In the genomic region with DNA sequence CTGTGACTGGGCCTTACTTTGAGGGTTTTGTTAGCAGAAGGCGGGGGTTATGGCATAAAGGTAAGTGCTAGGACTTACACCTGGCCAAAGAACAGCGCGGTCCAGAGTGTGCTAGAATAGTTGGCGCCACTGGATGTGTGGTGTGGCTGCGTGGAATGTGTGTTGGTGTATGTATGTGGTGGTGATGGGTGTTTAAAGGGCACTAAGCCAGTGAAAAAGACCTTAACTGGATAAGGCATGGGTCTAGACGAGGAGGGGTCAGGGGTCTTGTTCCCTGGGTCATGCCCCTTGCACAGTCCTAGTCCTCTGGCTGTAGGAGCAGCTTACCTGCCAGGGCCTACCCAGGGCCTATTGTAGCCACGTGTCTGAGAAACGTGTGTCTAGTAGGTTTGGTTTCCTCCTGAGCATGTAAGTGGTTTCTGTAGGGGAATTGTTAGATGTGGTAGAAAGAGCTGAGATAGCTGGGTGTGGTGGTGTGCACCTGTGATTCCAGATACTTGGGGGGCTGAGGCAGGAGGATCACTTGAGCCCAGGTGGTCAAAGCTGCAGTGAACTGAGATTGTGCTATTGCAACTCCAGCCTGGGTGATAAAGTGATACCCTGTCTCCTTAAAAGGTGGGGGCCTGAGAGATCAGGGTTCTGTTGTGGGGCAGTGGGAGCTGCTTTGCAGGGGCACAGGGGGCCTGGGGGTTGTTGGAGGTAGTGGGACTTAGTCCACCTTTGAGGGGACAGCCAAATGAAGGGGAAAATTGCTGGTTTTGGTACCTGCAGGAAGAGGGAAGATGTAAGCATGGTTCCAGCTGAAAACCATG, we compare ENCODE assay signal across 17 cellular contexts. TPM values are rescaled to one million over a fixed set of nuclear protein-coding genes. Genes with fewer than 3 reads are reported as not detected.
DNase-seq lines count a peak whose midpoint lies in the region; TF ChIP-seq lines count a peak whose summit lies in the region.
"Had no signal": no experiment of that assay in that cellular context is flagged by ENCODE, and none has a peak within 500 bp of the region (broad histone marks: within the 10 kb centered on the region; RNA-seq: fewer than 3 reads in every experiment).

No MANE protein-coding gene starts in this region.

- H3K36me3 ChIP-seq in neural progenitor cell: peaks cover 11% of the 10 kb centered on the region
- H3K36me3 ChIP-seq in Karpas-422 (ENCODE audit: insufficient read depth, low read length): peaks cover 34% of the 10 kb centered on the region; the same call in 1 of the 2 replicates
- peaks cover 20% of the 10 kb centered on the region; the same call in 1 of the 2 replicates for H3K36me3 ChIP-seq in PC-9 (ENCODE audit: low read depth)

- CTCF ChIA-PET in PC-9 (lab: Charles Lee): interaction anchor here (0.7 kb wide), 1 partner anchor 1021 kb away, joined by 3 read pairs; no protein-coding TSS in a partner anchor

- H3K9me3 ChIP-seq in neural progenitor cell (ENCODE audit: low read depth) (no peaks in the 10 kb centered on the region), Karpas-422 (ENCODE audit: low read length) (no peaks in the 10 kb centered on the region), PC-9 (ENCODE audit: insufficient read depth, low read depth) (no peaks in the 10 kb centered on the region)
- H3K9me3 ChIP-seq: breast epithelium had no signal

- BruUV-seq in PC-9 (replicated peaks; lab: Mats Ljungman, UMichigan): no TSS peak

- H3K79me2 ChIP-seq in neural progenitor cell (ENCODE audit: low read depth): no peaks in the 10 kb centered on the region
- H3K79me2 ChIP-seq in Karpas-422 (ENCODE audit: low read length): no peaks in the 10 kb centered on the region
- H3K79me2 ChIP-seq in PC-9 (ENCODE audit: low read depth): no peaks in the 10 kb centered on the region
- H3K79me2 ChIP-seq: parathyroid adenoma had no signal

- H3K27ac Mint-ChIP-seq in T-helper 1 cell treated with Interleukin-12 subunit alpha and Interleukin-12 subunit beta and Interleukin-4 antibody, amounts not matched to agents 30 μg/mL and 1 μg/mL, for 36 hours: peak overlapping the region; percentile 32
- H3K27ac Mint-ChIP-seq in HFFc6 (peak overlapping the region; percentile 1; the same call in 1 of the 2 replicates), neural progenitor cell (no peak overlapping the region)
- peak overlapping the region; percentile 47 for H3K27ac Mint-ChIP-seq in activated T-helper 1 cell treated with anti-CD3 and anti-CD28 coated beads, Interleukin-12 subunit alpha, Interleukin-12 subunit beta, Interleukin-2, Interleukin-4 antibody, amounts not matched to agents 30 ng/mL and 10 ng/mL and 1 ng/mL, durations not matched to agents 14 hours and 24 hours and 36 hours
- H3K27ac Mint-ChIP-seq: mesothelial cell of epicardium had no signal

- H3K27me3 Mint-ChIP-seq in T-helper 1 cell treated with Interleukin-12 subunit alpha and Interleukin-12 subunit beta and Interleukin-4 antibody, amounts not matched to agents 30 μg/mL and 1 μg/mL, for 36 hours (ENCODE audit: low read depth): peaks cover 4% of the 10 kb centered on the region
- H3K27me3 Mint-ChIP-seq in HFFc6 (ENCODE audit: insufficient read depth): no peaks in the 10 kb centered on the region; the same call in none of the 2 replicates
- peaks cover 2% of the 10 kb centered on the region for H3K27me3 Mint-ChIP-seq in activated T-helper 1 cell treated with anti-CD3 and anti-CD28 coated beads, Interleukin-12 subunit alpha, Interleukin-12 subunit beta, Interleukin-2, Interleukin-4 antibody, amounts not matched to agents 30 ng/mL and 10 ng/mL and 1 ng/mL, durations not matched to agents 14 hours and 24 hours and 36 hours (ENCODE audit: insufficient read depth)
- peaks cover 20% of the 10 kb centered on the region for H3K27me3 Mint-ChIP-seq in neural progenitor cell (ENCODE audit: insufficient read depth, low read depth)

- H3K9ac ChIP-seq in neural progenitor cell (no peak overlapping the region), Karpas-422 (ENCODE audit: low read length) (no peak overlapping the region)
- H3K9ac ChIP-seq: parathyroid adenoma had no signal

- H3K4me2 ChIP-seq in neural progenitor cell (no peak overlapping the region), Karpas-422 (ENCODE audit: low read depth, low read length, poor library complexity, severe bottlenecking) (no peak overlapping the region), PC-9 (no peak overlapping the region)

- no peak overlapping the region for H3K4me3 Mint-ChIP-seq in T-helper 1 cell treated with Interleukin-12 subunit alpha and Interleukin-12 subunit beta and Interleukin-4 antibody, amounts not matched to agents 30 μg/mL and 1 μg/mL, for 36 hours
- no peak overlapping the region for H3K4me3 Mint-ChIP-seq in HFFc6
- H3K4me3 Mint-ChIP-seq in activated T-helper 1 cell treated with anti-CD3 and anti-CD28 coated beads, Interleukin-12 subunit alpha, Interleukin-12 subunit beta, Interleukin-2, Interleukin-4 antibody, amounts not matched to agents 30 ng/mL and 10 ng/mL and 1 ng/mL, durations not matched to agents 14 hours and 24 hours and 36 hours: no peak overlapping the region
- peak overlapping the region; percentile 13 for H3K4me3 Mint-ChIP-seq in neural progenitor cell
- H3K4me3 Mint-ChIP-seq: mesothelial cell of epicardium had no signal

- POLR2A ChIA-PET in PC-9 (lab: Charles Lee; ENCODE audit: unreplicated experiment): no interaction called here

- H3K4me3 ChIP-seq in neural progenitor cell (no peak overlapping the region), Karpas-422 (ENCODE audit: low read length) (no peak overlapping the region), PC-9 (no peak overlapping the region)
- H3K4me3 ChIP-seq: breast epithelium had no signal

- H3F3A ChIP-seq in neural progenitor cell (ENCODE audit: low read depth) (peaks cover 19% of the 10 kb centered on the region), PC-9 (ENCODE audit: insufficient read depth, low read depth) (peaks cover 55% of the 10 kb centered on the region)

- H4K20me1 ChIP-seq in neural progenitor cell (ENCODE audit: low read depth) (peaks cover 6% of the 10 kb centered on the region), Karpas-422 (ENCODE audit: insufficient read depth, low read depth, low read length) (0 out of 2 replicates have a peak, but pooled peaks cover 8% of the 10 kb centered on the region), PC-9 (ENCODE audit: insufficient read depth) (peaks cover 5% of the 10 kb centered on the region)

- H3K36me3 Mint-ChIP-seq in T-helper 1 cell treated with Interleukin-12 subunit alpha and Interleukin-12 subunit beta and Interleukin-4 antibody, amounts not matched to agents 30 μg/mL and 1 μg/mL, for 36 hours (ENCODE audit: low read depth): peaks cover 19% of the 10 kb centered on the region
- H3K36me3 Mint-ChIP-seq in HFFc6 (ENCODE audit: low read depth) (peaks cover 5% of the 10 kb centered on the region; the same call in 1 of the 2 replicates), neural progenitor cell (peaks cover 36% of the 10 kb centered on the region)
- peaks cover 28% of the 10 kb centered on the region for H3K36me3 Mint-ChIP-seq in activated T-helper 1 cell treated with anti-CD3 and anti-CD28 coated beads, Interleukin-12 subunit alpha, Interleukin-12 subunit beta, Interleukin-2, Interleukin-4 antibody, amounts not matched to agents 30 ng/mL and 10 ng/mL and 1 ng/mL, durations not matched to agents 14 hours and 24 hours and 36 hours (ENCODE audit: low read depth)

- TF ChIP-seq CTCF in HFFc6 (IDR thresholded peaks at IDR 0.05) (no peak), neural progenitor cell (IDR thresholded peaks at IDR 0.05) (no peak), PC-9 (conservative IDR thresholded peaks at IDR 0.05) (no peak)

- no peaks in the 10 kb centered on the region for H3K27me3 ChIP-seq in neural progenitor cell
- H3K27me3 ChIP-seq in Karpas-422 (ENCODE audit: low read length): no peaks in the 10 kb centered on the region
- H3K27me3 ChIP-seq in PC-9 (ENCODE audit: insufficient read depth, low read depth): no peaks in the 10 kb centered on the region
- H3K27me3 ChIP-seq: breast epithelium had no signal

- H3K27ac ChIP-seq in neural progenitor cell: no peak overlapping the region
- H3K27ac ChIP-seq in Karpas-422 (ENCODE audit: low read length): no peak overlapping the region
- no peak overlapping the region for H3K27ac ChIP-seq in PC-9
- H3K27ac ChIP-seq: breast epithelium, parathyroid adenoma had no signal

- H2AFZ ChIP-seq in neural progenitor cell (replicated peaks) (no peak overlapping the region), Karpas-422 (ENCODE audit: low read length) (no peak overlapping the region), PC-9 (no peak overlapping the region)
- H2AFZ ChIP-seq: parathyroid adenoma had no signal

- H3K4me1 Mint-ChIP-seq in T-helper 1 cell treated with Interleukin-12 subunit alpha and Interleukin-12 subunit beta and Interleukin-4 antibody, amounts not matched to agents 30 μg/mL and 1 μg/mL, for 36 hours (ENCODE audit: low read depth): peaks cover 20% of the 10 kb centered on the region
- H3K4me1 Mint-ChIP-seq in HFFc6 (ENCODE audit: low read depth) (peaks cover 23% of the 10 kb centered on the region), neural progenitor cell (peaks cover 37% of the 10 kb centered on the region)
- peaks cover 31% of the 10 kb centered on the region for H3K4me1 Mint-ChIP-seq in activated T-helper 1 cell treated with anti-CD3 and anti-CD28 coated beads, Interleukin-12 subunit alpha, Interleukin-12 subunit beta, Interleukin-2, Interleukin-4 antibody, amounts not matched to agents 30 ng/mL and 10 ng/mL and 1 ng/mL, durations not matched to agents 14 hours and 24 hours and 36 hours (ENCODE audit: low read depth)

- H3K9me2 ChIP-seq in Karpas-422 (replicated peaks; ENCODE audit: insufficient read depth, low read length) (no peaks in the 10 kb centered on the region), PC-9 (ENCODE audit: insufficient read depth) (no peaks in the 10 kb centered on the region)

- H3K4me1 ChIP-seq in neural progenitor cell (peaks cover 6% of the 10 kb centered on the region), Karpas-422 (ENCODE audit: low read length) (peaks cover 54% of the 10 kb centered on the region), PC-9 (replicated peaks; ENCODE audit: insufficient read depth) (no peaks in the 10 kb centered on the region; the same call in 1 of the 2 replicates)
- H3K4me1 ChIP-seq: breast epithelium had no signal

- no peak for DNase-seq in T-helper 1 cell
- DNase-seq in HFFc6: no peak
- no peak for DNase-seq in activated T-helper 1 cell treated with anti-CD3 and anti-CD28 coated beads, Interleukin-12 subunit alpha, Interleukin-12 subunit beta, Interleukin-2, Interleukin-4 antibody, amounts not matched to agents 30 ng/mL and 10 ng/mL and 1 ng/mL, durations not matched to agents 14 hours and 24 hours and 36 hours (ENCODE audit: low spot score)
- DNase-seq in neural progenitor cell (ENCODE audit: low spot score): no peak
- no peak for DNase-seq in Karpas-422
- DNase-seq in PC-9: no peak
- no peak for DNase-seq in OCI-M2 (lab: John Stamatoyannopoulos, UW; ENCODE audit: unreplicated experiment)
- DNase-seq: activated T-cell treated with anti-CD3 and anti-CD28 coated beads, Interleukin-2, amount 50 U/mL, for 1 hour; effector memory CD4-positive, alpha-beta T cell; foreskin melanocyte; NCI-H1105 treated with DMSO at 0.1 percent for 48 hours; NCI-H524 treated with DMSO at 0.1 percent for 48 hours; SHP77 treated with DMSO at 0.1 percent for 48 hours had no signal

- no peaks in the 10 kb centered on the region for H3K9me3 Mint-ChIP-seq in T-helper 1 cell treated with Interleukin-12 subunit alpha and Interleukin-12 subunit beta and Interleukin-4 antibody, amounts not matched to agents 30 μg/mL and 1 μg/mL, for 36 hours
- H3K9me3 Mint-ChIP-seq in HFFc6: no peaks in the 10 kb centered on the region
- no peaks in the 10 kb centered on the region for H3K9me3 Mint-ChIP-seq in activated T-helper 1 cell treated with anti-CD3 and anti-CD28 coated beads, Interleukin-12 subunit alpha, Interleukin-12 subunit beta, Interleukin-2, Interleukin-4 antibody, amounts not matched to agents 30 ng/mL and 10 ng/mL and 1 ng/mL, durations not matched to agents 14 hours and 24 hours and 36 hours
- H3K9me3 Mint-ChIP-seq in neural progenitor cell: peaks cover 9% of the 10 kb centered on the region

- intact Hi-C loops in activated T-helper 1 cell treated with anti-CD3 and anti-CD28 coated beads, Interleukin-12 subunit alpha, Interleukin-12 subunit beta, Interleukin-2, Interleukin-4 antibody, amounts not matched to agents 30 ng/mL and 10 ng/mL and 1 ng/mL, durations not matched to agents 14 hours and 24 hours and 36 hours (cut with micrococcal nuclease): no loop called here
- intact Hi-C loops in PC-9 (cut with micrococcal nuclease; ENCODE audit: unreplicated experiment): no loop called here

RNA-seq across cellular contexts. Expression of a gene that starts 55.2 kb away (rescaled TPM):
- total RNA-seq in HFFc6 (2021; fragmentation: NEBNext Ultra II Directional; extraction: Animal tissue kit (Norgen Biotek cat#: 25700)): 100 to 1,000 TPM; 181 to 235 (median 214) TPM
- 244 and 247 TPM in 2 replicates for total RNA-seq in activated T-helper 1 cell treated with anti-CD3 and anti-CD28 coated beads, Interleukin-12 subunit alpha, Interleukin-12 subunit beta, Interleukin-2, Interleukin-4 antibody, amounts not matched to agents 30 ng/mL and 10 ng/mL and 1 ng/mL, durations not matched to agents 14 hours and 24 hours and 36 hours
- 144 and 232 TPM in 2 replicates for total RNA-seq in neural progenitor cell (ENCODE audit: low replicate concordance)
- 72.2 and 122 TPM in 2 replicates for total RNA-seq in Karpas-422 (2014; rRNA removed; shearing (Covaris generic); ENCODE audit: low replicate concordance)
- total RNA-seq in PC-9 (2021): 105 and 140 TPM in 2 replicates
